In the genomic region with DNA sequence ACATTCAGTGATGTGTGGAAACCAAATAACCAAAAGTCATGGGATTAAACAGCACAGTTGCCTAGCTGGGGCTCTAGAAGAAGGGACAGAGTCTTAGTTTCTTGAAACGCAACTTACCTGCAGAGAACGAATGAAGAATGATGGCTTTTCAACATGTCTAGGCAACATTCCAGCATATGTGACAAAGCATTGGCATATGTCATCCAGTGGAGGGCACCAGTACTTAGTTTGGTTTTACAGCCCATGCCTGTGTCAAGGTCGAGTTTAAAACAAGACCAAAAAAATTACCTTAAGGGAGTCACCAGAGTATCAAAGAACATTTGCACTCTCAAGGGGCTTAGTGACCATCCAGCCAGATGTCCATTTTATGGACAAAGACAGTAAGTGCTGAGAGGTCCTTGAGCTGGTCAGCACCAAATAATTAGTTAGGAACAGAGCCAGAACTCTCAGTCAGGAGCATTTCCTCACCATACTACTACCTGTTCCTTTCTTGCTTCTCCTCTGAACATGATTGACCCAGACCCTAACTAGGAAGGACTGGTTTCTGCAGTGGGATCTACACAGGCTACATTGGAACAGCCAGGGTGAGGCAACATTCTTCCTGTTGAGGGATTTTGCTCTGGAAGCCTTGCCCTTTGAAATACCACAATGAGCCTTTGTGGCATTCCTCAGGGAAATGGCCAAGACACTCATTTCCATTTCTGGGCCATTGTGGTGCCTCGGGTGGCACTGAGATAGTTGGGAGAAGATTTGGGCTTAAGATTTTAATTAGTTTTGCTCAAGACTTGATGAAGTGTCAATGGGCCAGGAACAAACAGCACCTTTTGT, we compare ENCODE assay signal across 8 cellular contexts.
A peak's percentile ranks its signal among the peaks of the same experiment; 100 is the strongest.
DNase-seq lines count a peak whose midpoint lies in the region; ATAC-seq and TF ChIP-seq lines count a peak whose summit lies in the region.

No MANE protein-coding gene starts in this region.

- H3K4me1 ChIP-seq in foreskin keratinocyte = no peaks in the 10 kb centered on the region

- DNase-seq in NCI-H345 (lab: John Stamatoyannopoulos, UW) (peak; percentile 3), NCI-H345 treated with DMSO at 0.1 percent for 48 hours (lab: John Stamatoyannopoulos, UW; ENCODE audit: unreplicated experiment) (no peak), Kasumi-1 (lab: John Stamatoyannopoulos, UW) (peak; percentile 69), foreskin keratinocyte (peak; percentile 37 to 60)
- DNase-seq in stimulated activated CD8-positive, alpha-beta memory T cell treated with anti-CD3 and anti-CD28 coated beads, Interleukin-12 subunit alpha, Interleukin-12 subunit beta, amount 100 ng/mL, for 4 hours (ENCODE audit: low read depth) = peak; percentile 3

- H3K27ac ChIP-seq in VCaP (no peak overlapping the region), foreskin keratinocyte (no peak overlapping the region)

- TF ChIP-seq CTCF in VCaP (conservative IDR thresholded peaks at IDR 0.05) (peak; percentile 65), foreskin keratinocyte (conservative IDR thresholded peaks at IDR 0.05) (peak; percentile 69)

- ATAC-seq in GM21390 (IDR thresholded peaks at IDR 0.05; ENCODE audit: unreplicated experiment) (peak; percentile 79), foreskin keratinocyte (peak; percentile 72), HG02840 (IDR thresholded peaks at IDR 0.05; ENCODE audit: low FRiP score, unreplicated experiment) (no peak)

- peaks cover 4% of the 10 kb centered on the region for H3K27me3 ChIP-seq in foreskin keratinocyte
